ENCODE assay signal across 11 cellular contexts in the genomic region with DNA sequence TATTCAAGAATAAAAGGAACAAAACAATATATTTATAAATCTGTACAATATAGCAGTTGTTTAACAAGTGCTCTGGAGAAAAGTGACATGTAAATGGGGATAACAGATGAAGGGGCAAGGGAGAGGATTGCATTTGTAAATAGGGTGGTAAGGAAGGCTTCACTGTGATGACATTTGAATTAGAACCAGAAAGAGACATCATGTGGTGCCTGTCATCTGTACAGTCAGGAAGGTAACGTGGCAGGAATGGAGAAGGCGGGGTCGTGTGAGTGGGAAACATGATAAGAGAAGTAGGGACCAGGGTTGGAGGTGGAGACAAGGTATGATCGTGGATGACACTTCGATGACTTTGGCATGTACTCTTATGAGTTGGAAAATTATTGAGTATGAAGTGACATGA.
"Had no signal": no experiment of that assay in that cellular context is flagged by ENCODE, and none has a peak within 500 bp of the region (broad histone marks: within the 10 kb centered on the region; RNA-seq: fewer than 3 reads in every experiment).

No MANE protein-coding gene starts in this region.

- DNase-seq: GM23248, GOT3, H7, H9, HCEC 1CT, HFFc6 had no signal

- H3K4me1 ChIP-seq: HAP-1 had no signal

- H3K27ac Mint-ChIP-seq: GM23338, HFFc6 had no signal

- H3K4me3 Mint-ChIP-seq: GM23338, H9, HFFc6 had no signal

- H3K36me3 ChIP-seq: HAP-1 had no signal

- FAIRE-seq: H1, H54 had no signal

- ATAC-seq: GM23338, HCT116 had no signal

- H3K9me3 ChIP-seq: HAP-1 had no signal

- H2AFZ ChIP-seq: GM23248, GM23338 had no signal

- H3K4me2 ChIP-seq: GM23338 had no signal

- H3K27ac ChIP-seq: GM23248 had no signal

- H3K9ac ChIP-seq: GM23248 had no signal

- H3K4me3 ChIP-seq: GM23248, GM23338, HAP-1 had no signal

- H3K4me1 Mint-ChIP-seq: GM23338, H9 had no signal
